ENCODE assay signal across 29 cellular contexts in the genomic region with DNA sequence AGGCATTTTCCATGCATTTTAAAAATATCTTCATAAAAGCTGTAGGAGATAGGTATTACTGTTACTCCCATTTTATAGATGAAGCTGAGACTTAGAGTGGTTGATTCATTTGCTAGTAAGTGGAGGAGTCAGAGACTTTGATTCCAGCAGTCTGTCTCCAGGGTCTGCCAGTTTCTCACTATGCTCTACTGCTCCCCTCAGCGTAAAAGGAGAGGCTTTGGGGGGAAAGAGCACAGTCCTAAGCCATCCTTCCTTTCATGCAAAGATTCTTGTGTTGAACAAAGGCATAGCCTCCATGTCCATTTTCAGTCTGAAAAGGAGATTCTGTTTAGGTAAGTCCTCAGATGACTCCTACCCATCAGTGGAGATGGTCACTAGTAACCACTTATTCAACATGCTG.
"Had no signal": no experiment of that assay in that cellular context is flagged by ENCODE, and none has a peak within 500 bp of the region (broad histone marks: within the 10 kb centered on the region; RNA-seq: fewer than 3 reads in every experiment).

No MANE protein-coding gene starts in this region.

- H3K27ac Mint-ChIP-seq: activated CD4-positive, alpha-beta memory T cell treated with anti-CD3 and anti-CD28 coated beads for 36 hours; activated CD4-positive, alpha-beta T cell treated with anti-CD3 and anti-CD28 coated beads, Interleukin-2, amount 10 ng/mL, durations not matched to agents 24 days and 14 days; activated naive CD4-positive, alpha-beta T cell treated with anti-CD3 and anti-CD28 coated beads, Interleukin-2, amount 50 U/mL, for 24 hours; activated naive CD8-positive, alpha-beta T cell treated with anti-CD3 and anti-CD28 coated beads, Interleukin-2, amount 50 U/mL, for 24 hours; activated T-helper 17 cell treated with anti-CD3 and anti-CD28 coated beads, Interleukin-2, amount 50 U/mL, for 72 hours; nephron; progenitor cell of endocrine pancreas had no signal

- H3K36me3 ChIP-seq: breast epithelium, ovary, uterus had no signal

- H3K9me3 ChIP-seq: breast epithelium, esophagus muscularis mucosa, heart right ventricle, left ventricle myocardium inferior, ovary, testis, uterus had no signal

- H3K4me1 Mint-ChIP-seq: activated CD4-positive, alpha-beta T cell treated with anti-CD3 and anti-CD28 coated beads, Interleukin-2, amount 10 ng/mL, durations not matched to agents 24 days and 14 days; activated naive CD4-positive, alpha-beta T cell treated with anti-CD3 and anti-CD28 coated beads, Interleukin-2, amount 50 U/mL, for 24 hours; activated naive CD8-positive, alpha-beta T cell treated with anti-CD3 and anti-CD28 coated beads, Interleukin-2, amount 50 U/mL, for 24 hours; activated T-helper 17 cell treated with anti-CD3 and anti-CD28 coated beads, Interleukin-2, amount 50 U/mL, for 72 hours; nephron had no signal

- H3K9me3 Mint-ChIP-seq: activated CD4-positive, alpha-beta memory T cell treated with anti-CD3 and anti-CD28 coated beads for 36 hours; activated CD4-positive, alpha-beta T cell treated with anti-CD3 and anti-CD28 coated beads, Interleukin-2, amount 10 ng/mL, durations not matched to agents 24 days and 14 days; activated naive CD4-positive, alpha-beta T cell treated with anti-CD3 and anti-CD28 coated beads, Interleukin-2, amount 50 U/mL, for 24 hours; activated naive CD8-positive, alpha-beta T cell treated with anti-CD3 and anti-CD28 coated beads, Interleukin-2, amount 50 U/mL, for 24 hours; activated T-cell treated with anti-CD3 and anti-CD28 coated beads, Interleukin-2, amount 50 U/mL, for 4 hours; activated T-helper 17 cell treated with anti-CD3 and anti-CD28 coated beads, Interleukin-2, amount 50 U/mL, for 72 hours had no signal

- DNase-seq: activated CD4-positive, alpha-beta memory T cell treated with anti-CD3 and anti-CD28 coated beads for 36 hours; activated CD4-positive, alpha-beta T cell treated with anti-CD3 and anti-CD28 coated beads, Interleukin-2, amount 10 ng/mL, durations not matched to agents 24 days and 14 days; activated CD4-positive, CD25-positive, alpha-beta regulatory T cell treated with anti-CD3 and anti-CD28 coated beads, Interleukin-2, amount 50 U/mL, for 72 hours; activated gamma-delta T cell treated with Interleukin-2 at 50 U/mL for 16 hours; activated naive CD8-positive, alpha-beta T cell treated with anti-CD3 and anti-CD28 coated beads, Interleukin-2, amount 50 U/mL, for 24 hours; activated T-cell treated with anti-CD3 and anti-CD28 coated beads, Interleukin-2, amount 50 U/mL, for 4 hours; amygdala; central memory CD4-positive, alpha-beta T cell; foreskin keratinocyte; heart right ventricle; left ventricle myocardium inferior; ovary; stimulated activated CD4-positive, alpha-beta T cell treated with anti-CD3 and anti-CD28 coated beads, Interleukin-12 subunit alpha, Interleukin-12 subunit beta, amount 100 ng/mL, for 4 hours; stimulated activated CD4-positive, alpha-beta T cell treated with anti-CD3 and anti-CD28 coated beads, Interleukin-4, amount 100 ng/mL, for 1 hour; stimulated activated naive CD8-positive, alpha-beta T cell treated with anti-CD3 and anti-CD28 coated beads, Interleukin-15, Interleukin-2, amounts not matched to agents 100 U/mL and 50 U/mL, for 24 hours; T1000; testis; trophoblast cell; uterus; WERI-Rb-1 had no signal

- H3K27me3 ChIP-seq: breast epithelium, esophagus muscularis mucosa, foreskin keratinocyte, heart right ventricle, ovary, testis, uterus had no signal

- H3K27ac ChIP-seq: breast epithelium, esophagus muscularis mucosa, foreskin keratinocyte, heart right ventricle, left ventricle myocardium inferior, ovary, skin epidermis, testis, uterus, WERI-Rb-1 had no signal

- H3K4me3 Mint-ChIP-seq: activated CD4-positive, alpha-beta memory T cell treated with anti-CD3 and anti-CD28 coated beads for 36 hours; activated CD4-positive, alpha-beta T cell treated with anti-CD3 and anti-CD28 coated beads, Interleukin-2, amount 10 ng/mL, durations not matched to agents 24 days and 14 days; activated naive CD4-positive, alpha-beta T cell treated with anti-CD3 and anti-CD28 coated beads, Interleukin-2, amount 50 U/mL, for 24 hours; activated naive CD8-positive, alpha-beta T cell treated with anti-CD3 and anti-CD28 coated beads, Interleukin-2, amount 50 U/mL, for 24 hours; activated T-cell treated with anti-CD3 and anti-CD28 coated beads, Interleukin-2, amount 50 U/mL, for 4 hours; activated T-helper 17 cell treated with anti-CD3 and anti-CD28 coated beads, Interleukin-2, amount 50 U/mL, for 72 hours; nephron had no signal

- ATAC-seq: activated naive CD8-positive, alpha-beta T cell treated with anti-CD3 and anti-CD28 coated beads, Interleukin-2, amount 50 U/mL, for 24 hours; activated T-cell treated with anti-CD3 and anti-CD28 coated beads, Interleukin-2, amount 50 U/mL, for 4 hours; activated T-helper 17 cell treated with anti-CD3 and anti-CD28 coated beads, Interleukin-2, amount 50 U/mL, for 72 hours; foreskin keratinocyte; heart right ventricle; sciatic nerve; stimulated activated naive CD8-positive, alpha-beta T cell treated with anti-CD3 and anti-CD28 coated beads, Interleukin-15, Interleukin-2, amounts not matched to agents 100 U/mL and 50 U/mL, for 24 hours had no signal

- H3K4me3 ChIP-seq: breast epithelium, esophagus muscularis mucosa, heart right ventricle, left ventricle myocardium inferior, lung, ovary, skin epidermis, testis, uterus had no signal

- H3K27me3 Mint-ChIP-seq: activated CD4-positive, alpha-beta T cell treated with anti-CD3 and anti-CD28 coated beads, Interleukin-2, amount 10 ng/mL, durations not matched to agents 24 days and 14 days; progenitor cell of endocrine pancreas had no signal

- H3K36me3 Mint-ChIP-seq: activated CD4-positive, alpha-beta memory T cell treated with anti-CD3 and anti-CD28 coated beads for 36 hours; activated naive CD4-positive, alpha-beta T cell treated with anti-CD3 and anti-CD28 coated beads, Interleukin-2, amount 50 U/mL, for 24 hours had no signal

- H3K4me1 ChIP-seq: esophagus muscularis mucosa, foreskin keratinocyte, heart right ventricle, left ventricle myocardium inferior, testis, uterus had no signal
